22 cellular contexts compared by ENCODE assay signal in genomic region chr2:16162491-16163040, GRCh38.
"Had no signal": no experiment of that assay in that cellular context is flagged by ENCODE, and none has a peak within 500 bp of the region (broad histone marks: within the 10 kb centered on the region; RNA-seq: fewer than 3 reads in every experiment).

No MANE protein-coding gene starts in this region.

- H3K4me3 ChIP-seq: MG63, SJSA1 had no signal

- DNase-seq: KBM-7, MG63, NCI-H1092, NCI-H1105 treated with DMSO at 0.1 percent for 48 hours, NCI-H1417 treated with DMSO at 0.1 percent for 48 hours, NCI-H146, NCI-H1694 treated with DMSO at 0.1 percent for 48 hours, NCI-H1930, NCI-H2081, NCI-H2107, NCI-H226, NCI-H446, NCI-H510A, NCI-H524 treated with DMSO at 0.1 percent for 48 hours, NCI-H69, NCI-H774, Right ventricle myocardium superior, RPMI8226, SIG-M5, SK-N-SH, SW 1271 had no signal

- H3K4me1 ChIP-seq: SJSA1 had no signal

- H3K27me3 ChIP-seq: SJSA1 had no signal

- H3K27ac ChIP-seq: SJSA1 had no signal

- H3K9me3 ChIP-seq: MG63, SJSA1, SK-N-SH had no signal

- H3K9ac ChIP-seq: SK-N-SH had no signal

- H3K36me3 ChIP-seq: MG63, SJSA1 had no signal
